In genomic region chr3:114899186-114899931, GRCh38 we compare ENCODE assay signal across 10 cellular contexts.
DNase-seq lines count a peak whose midpoint lies in the region; ATAC-seq and TF ChIP-seq lines count a peak whose summit lies in the region.
"Had no signal": no experiment of that assay in that cellular context is flagged by ENCODE, and none has a peak within 500 bp of the region (broad histone marks: within the 10 kb centered on the region; RNA-seq: fewer than 3 reads in every experiment).

No MANE protein-coding gene starts in this region.

- no peaks in the 10 kb centered on the region for H3K9me3 ChIP-seq in HAP-1
- no peaks in the 10 kb centered on the region for H3K9me3 ChIP-seq in gastroesophageal sphincter
- H3K9me3 ChIP-seq in ascending aorta: no peaks in the 10 kb centered on the region
- H3K9me3 ChIP-seq in mesenchymal stem cell (ENCODE audit: control insufficient read depth, low read length): no peaks in the 10 kb centered on the region

- H4K91ac ChIP-seq in mesenchymal stem cell (ENCODE audit: low read length): no peak overlapping the region

- H3K9me3 Mint-ChIP-seq in stimulated activated naive CD8-positive, alpha-beta T cell treated with anti-CD3 and anti-CD28 coated beads, Interleukin-15, amount 100 ng/mL, for 72 hours: no peaks in the 10 kb centered on the region

- TF ChIP-seq POLR2A in gastroesophageal sphincter (IDR thresholded peaks at IDR 0.05): no peak

- peaks cover 8% of the 10 kb centered on the region for H3K4me1 ChIP-seq in HAP-1
- peaks cover 0 to 49% (median 12%) of the 10 kb centered on the region in 3 donors for H3K4me1 ChIP-seq in gastroesophageal sphincter
- H3K4me1 ChIP-seq in ascending aorta: peaks cover 0 to 6% of the 10 kb centered on the region in 2 donors
- H3K4me1 ChIP-seq in mesenchymal stem cell (ENCODE audit: control insufficient read depth, insufficient read depth, low read depth, low read length): no peaks in the 10 kb centered on the region

- H2BK12ac ChIP-seq in mesenchymal stem cell (ENCODE audit: low read length in 2 of 2): no peak overlapping the region

- no peak overlapping the region for H3K23ac ChIP-seq in mesenchymal stem cell (ENCODE audit: low read length in 2 of 2)

- no peak for TF ChIP-seq EP300 in gastroesophageal sphincter (IDR thresholded peaks at IDR 0.05)

- no peak overlapping the region for H3K27ac Mint-ChIP-seq in stimulated activated naive CD8-positive, alpha-beta T cell treated with anti-CD3 and anti-CD28 coated beads, Interleukin-15, amount 100 ng/mL, for 72 hours

- H3K4ac ChIP-seq in mesenchymal stem cell (ENCODE audit: low read depth in 1 of 2, low read length in 2 of 2): no peak overlapping the region

- no peak overlapping the region for H3K4me2 ChIP-seq in mesenchymal stem cell (ENCODE audit: low read length, poor library complexity, severe bottlenecking)

- intact Hi-C loops in ascending aorta (cut with DNase I): no loop called here

- no peak overlapping the region for H2BK120ac ChIP-seq in mesenchymal stem cell (ENCODE audit: low read depth, low read length)

- no peak overlapping the region for H3K4me3 Mint-ChIP-seq in stimulated activated naive CD8-positive, alpha-beta T cell treated with anti-CD3 and anti-CD28 coated beads, Interleukin-15, amount 100 ng/mL, for 72 hours

- H3K18ac ChIP-seq in mesenchymal stem cell (ENCODE audit: low read depth in 1 of 2, low read length in 2 of 2): no peak overlapping the region

- H3K79me1 ChIP-seq in mesenchymal stem cell (replicated peaks; ENCODE audit: low read length, poor library complexity, severe bottlenecking): no peaks in the 10 kb centered on the region

- no peak overlapping the region for H3K9ac ChIP-seq in mesenchymal stem cell (ENCODE audit: low read length)

- no peak overlapping the region for H2AK5ac ChIP-seq in mesenchymal stem cell (ENCODE audit: low read length, severe bottlenecking)

- no peak overlapping the region for H4K8ac ChIP-seq in mesenchymal stem cell (ENCODE audit: low read length)

- TF ChIP-seq CTCF in gastroesophageal sphincter (IDR thresholded peaks at IDR 0.05) (no peak), ascending aorta (IDR thresholded peaks at IDR 0.05) (no peak)

- peaks cover 11% of the 10 kb centered on the region for H3K4me1 Mint-ChIP-seq in stimulated activated naive CD8-positive, alpha-beta T cell treated with anti-CD3 and anti-CD28 coated beads, Interleukin-15, amount 100 ng/mL, for 72 hours

- no peak overlapping the region for H2BK5ac ChIP-seq in mesenchymal stem cell (ENCODE audit: low read depth, low read length, poor library complexity, severe bottlenecking)

- peaks cover 6% of the 10 kb centered on the region; the same call in 1 of the 2 replicates for H3K27me3 ChIP-seq in HAP-1 (ENCODE audit: low read depth)
- no peaks in the 10 kb centered on the region for H3K27me3 ChIP-seq in gastroesophageal sphincter
- no peaks in the 10 kb centered on the region for H3K27me3 ChIP-seq in ascending aorta
- no peaks in the 10 kb centered on the region for H3K27me3 ChIP-seq in mesenchymal stem cell (ENCODE audit: control insufficient read depth in 1 of 2, insufficient read depth in 1 of 2, low read length in 2 of 2)

- H3K14ac ChIP-seq in mesenchymal stem cell (ENCODE audit: low read length in 2 of 2): no peak overlapping the region

- WGBS in gastroesophageal sphincter (ENCODE audit: low coverage in 1 of 2), 2 donors: 26 to 37% methylated on average over 3 to 4 of the region's 4 CpGs
- WGBS in mesenchymal stem cell: 82% methylated on average over 3 of the region's 4 CpGs

- H2BK15ac ChIP-seq in mesenchymal stem cell (ENCODE audit: low read depth, poor library complexity, severe bottlenecking): no peak overlapping the region

- H3K27ac ChIP-seq in gastroesophageal sphincter (peak overlapping the region in 3 of 4 donors; percentile 18 to 38 (median 29)), ascending aorta (no peak overlapping the region), mesenchymal stem cell (ENCODE audit: low read length, poor library complexity, severe bottlenecking) (no peak overlapping the region)

- in situ Hi-C loops in HAP-1 (cut with MboI; ENCODE audit: low sequenced_read_pairs): no loop called here

- no peaks in the 10 kb centered on the region for H3K27me3 Mint-ChIP-seq in stimulated activated naive CD8-positive, alpha-beta T cell treated with anti-CD3 and anti-CD28 coated beads, Interleukin-15, amount 100 ng/mL, for 72 hours

- no peaks in the 10 kb centered on the region for H3K36me3 ChIP-seq in HAP-1 (replicated peaks)
- no peaks in the 10 kb centered on the region for H3K36me3 ChIP-seq in gastroesophageal sphincter
- no peaks in the 10 kb centered on the region for H3K36me3 ChIP-seq in ascending aorta
- H3K36me3 ChIP-seq in mesenchymal stem cell (ENCODE audit: control insufficient read depth in 1 of 2, insufficient read depth in 2 of 2, low read depth in 1 of 2, low read length in 2 of 2): no peaks in the 10 kb centered on the region

- peak; percentile 5 to 15 for DNase-seq in HAP-1 (ENCODE audit: low spot score in 2 of 2)
- DNase-seq in NCI-H2227 (lab: John Stamatoyannopoulos, UW; ENCODE audit: unreplicated experiment): peak; percentile 55
- DNase-seq in renal cortical epithelial cell (ENCODE audit: low read depth): peak; percentile 97
- no peak for DNase-seq in stimulated activated naive CD8-positive, alpha-beta T cell treated with anti-CD3 and anti-CD28 coated beads, Interleukin-15, amount 100 ng/mL, for 72 hours
- no peak for DNase-seq in ascending aorta (ENCODE audit: low spot score in 2 of 2)
- DNase-seq in mesenchymal stem cell: no peak
- DNase-seq: activated naive CD4-positive, alpha-beta T cell treated with anti-CD3 and anti-CD28 coated beads, Interleukin-2, amount 50 U/mL, for 16 hours; stimulated activated CD4-positive, alpha-beta T cell treated with anti-CD3 and anti-CD28 coated beads, Interleukin-15, amount 100 ng/mL, for 24 hours had no signal

- H2AFZ ChIP-seq in mesenchymal stem cell (ENCODE audit: low read depth, low read length): no peak overlapping the region

- H3K4me3 ChIP-seq in HAP-1 (no peak overlapping the region), gastroesophageal sphincter (peak overlapping the region in 1 of 2 donors; percentile 10), ascending aorta (no peak overlapping the region), mesenchymal stem cell (ENCODE audit: insufficient read depth in 1 of 2, low read depth in 1 of 2, low read length in 2 of 2) (no peak overlapping the region)

- ATAC-seq in gastroesophageal sphincter: no peak
- ATAC-seq in stimulated activated naive CD8-positive, alpha-beta T cell treated with anti-CD3 and anti-CD28 coated beads, Interleukin-15, amount 100 ng/mL, for 72 hours: no peak
- no peak for ATAC-seq in HG03045 (IDR thresholded peaks at IDR 0.05; ENCODE audit: unreplicated experiment)

Comparison
In these comparisons a context has a peak if more than half of its experiments do, and no peak if none do; other contexts are left out.
1. DNase-seq: peak in HAP-1 (2 of 2), NCI-H2227 (single experiment) and renal cortical epithelial cell (single experiment); none in stimulated activated naive CD8-positive, alpha-beta T cell treated with anti-CD3 and anti-CD28 coated beads, Interleukin-15, amount 100 ng/mL, for 72 hours (0 of 2), ascending aorta (0 of 2) and mesenchymal stem cell (single experiment).
2. H3K27ac ChIP-seq: peak in gastroesophageal sphincter (3 of 4); none in ascending aorta (0 of 2) and mesenchymal stem cell (single experiment).